ENCODE assay signal across 1 cellular context in the genomic region with DNA sequence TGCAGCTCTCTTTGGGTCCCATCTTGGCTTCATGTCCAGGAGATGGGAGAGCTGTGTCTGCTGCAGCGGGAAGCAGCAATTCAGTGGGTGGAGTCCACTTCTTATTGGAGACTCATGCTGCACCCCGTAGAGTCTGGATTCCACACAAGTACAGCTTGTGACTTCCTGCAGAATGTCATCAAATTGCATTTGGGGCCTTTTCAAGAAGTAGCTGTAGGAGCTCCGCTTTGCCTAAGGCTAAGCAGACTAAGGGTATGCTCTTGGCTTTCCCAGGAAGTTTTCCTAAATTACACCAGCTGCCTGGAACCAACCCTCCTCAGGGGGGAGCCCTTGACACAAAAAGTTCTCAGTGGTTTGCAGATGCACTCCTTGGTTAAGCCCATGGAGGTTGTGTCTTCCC.
TF ChIP-seq lines count a peak whose summit lies in the region.

No MANE protein-coding gene starts in this region.

TF ChIP-seq in HEK293, 187 proteins besides CTCF, POLR2A, EP300 and RAD21 (continued from another document and continues in another):
- TF ChIP-seq ZNF518A (tag by site-specific recombination; conservative IDR thresholded peaks at IDR 0.05; ENCODE audit: low read depth) (no peak), GLIS1 (tag by site-specific recombination; IDR thresholded peaks at IDR 0.05) (no peak), YY1 (tag by site-specific recombination; IDR thresholded peaks at IDR 0.05) (no peak), ZNF391 (tag by site-specific recombination; IDR thresholded peaks at IDR 0.05; ENCODE audit: borderline replicate concordance, low read depth) (no peak), ZBTB11 (tag by site-specific recombination; conservative IDR thresholded peaks at IDR 0.05; ENCODE audit: low read depth) (no peak), ZNF221 (tag by site-specific recombination; IDR thresholded peaks at IDR 0.05; ENCODE audit: borderline replicate concordance) (no peak), ZNF791 (tag by site-specific recombination; IDR thresholded peaks at IDR 0.05) (no peak), ZNF214 (tag by site-specific recombination; IDR thresholded peaks at IDR 0.05; ENCODE audit: borderline replicate concordance) (no peak), ZNF792 (tag by site-specific recombination; IDR thresholded peaks at IDR 0.05) (no peak), ZNF133 (tag by site-specific recombination; IDR thresholded peaks at IDR 0.05) (no peak), ZNF623 (tag by site-specific recombination; IDR thresholded peaks at IDR 0.05) (no peak), MZF1 (tag by site-specific recombination; IDR thresholded peaks at IDR 0.05; ENCODE audit: borderline replicate concordance) (no peak), HOXD13 (CRISPR knock-in tag; IDR thresholded peaks at IDR 0.05; ENCODE audit: borderline replicate concordance) (no peak), ZNF580 (tag by site-specific recombination; IDR thresholded peaks at IDR 0.05) (0 out of 2 replicates have a peak, but pooled peaks have one; percentile 5), REST (tag by site-specific recombination; IDR thresholded peaks at IDR 0.05) (no peak), ZFP69B (tag by site-specific recombination; IDR thresholded peaks at IDR 0.05) (no peak), SALL2 (tag by site-specific recombination; IDR thresholded peaks at IDR 0.05; ENCODE audit: borderline replicate concordance) (no peak), PRDM1 (tag by site-specific recombination; IDR thresholded peaks at IDR 0.05) (no peak), ZNF707 (tag by site-specific recombination; IDR thresholded peaks at IDR 0.05) (no peak), PATZ1 (tag by site-specific recombination; IDR thresholded peaks at IDR 0.05) (no peak), TSHZ1 (tag by site-specific recombination; IDR thresholded peaks at IDR 0.05; ENCODE audit: borderline replicate concordance) (no peak), ZNF626 (tag by site-specific recombination; IDR thresholded peaks at IDR 0.05) (no peak), ZNF366 (tag by site-specific recombination; conservative IDR thresholded peaks at IDR 0.05) (no peak), REPIN1 (tag by site-specific recombination; IDR thresholded peaks at IDR 0.05; ENCODE audit: low read depth) (no peak), ZNF558 (tag by site-specific recombination; IDR thresholded peaks at IDR 0.05) (no peak)
- TF ChIP-seq, protein P1, sequence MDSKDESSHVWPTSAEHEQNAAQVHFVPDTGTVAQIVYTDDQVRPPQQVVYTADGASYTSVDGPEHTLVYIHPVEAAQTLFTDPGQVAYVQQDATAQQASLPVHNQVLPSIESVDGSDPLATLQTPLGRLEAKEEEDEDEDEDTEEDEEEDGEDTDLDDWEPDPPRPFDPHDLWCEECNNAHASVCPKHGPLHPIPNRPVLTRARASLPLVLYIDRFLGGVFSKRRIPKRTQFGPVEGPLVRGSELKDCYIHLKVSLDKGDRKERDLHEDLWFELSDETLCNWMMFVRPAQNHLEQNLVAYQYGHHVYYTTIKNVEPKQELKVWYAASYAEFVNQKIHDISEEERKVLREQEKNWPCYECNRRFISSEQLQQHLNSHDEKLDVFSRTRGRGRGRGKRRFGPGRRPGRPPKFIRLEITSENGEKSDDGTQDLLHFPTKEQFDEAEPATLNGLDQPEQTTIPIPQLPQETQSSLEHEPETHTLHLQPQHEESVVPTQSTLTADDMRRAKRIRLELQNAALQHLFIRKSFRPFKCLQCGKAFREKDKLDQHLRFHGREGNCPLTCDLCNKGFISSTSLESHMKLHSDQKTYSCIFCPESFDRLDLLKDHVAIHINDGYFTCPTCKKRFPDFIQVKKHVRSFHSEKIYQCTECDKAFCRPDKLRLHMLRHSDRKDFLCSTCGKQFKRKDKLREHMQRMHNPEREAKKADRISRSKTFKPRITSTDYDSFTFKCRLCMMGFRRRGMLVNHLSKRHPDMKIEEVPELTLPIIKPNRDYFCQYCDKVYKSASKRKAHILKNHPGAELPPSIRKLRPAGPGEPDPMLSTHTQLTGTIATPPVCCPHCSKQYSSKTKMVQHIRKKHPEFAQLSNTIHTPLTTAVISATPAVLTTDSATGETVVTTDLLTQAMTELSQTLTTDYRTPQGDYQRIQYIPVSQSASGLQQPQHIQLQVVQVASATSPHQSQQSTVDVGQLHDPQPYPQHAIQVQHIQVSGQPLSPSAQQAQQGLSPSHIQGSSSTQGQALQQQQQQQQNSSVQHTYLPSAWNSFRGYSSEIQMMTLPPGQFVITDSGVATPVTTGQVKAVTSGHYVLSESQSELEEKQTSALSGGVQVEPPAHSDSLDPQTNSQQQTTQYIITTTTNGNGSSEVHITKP (tag by site-specific recombination; IDR thresholded peaks at IDR 0.05) = no peak; the same call in 1 of the 2 replicates
- TF ChIP-seq, protein P2, sequence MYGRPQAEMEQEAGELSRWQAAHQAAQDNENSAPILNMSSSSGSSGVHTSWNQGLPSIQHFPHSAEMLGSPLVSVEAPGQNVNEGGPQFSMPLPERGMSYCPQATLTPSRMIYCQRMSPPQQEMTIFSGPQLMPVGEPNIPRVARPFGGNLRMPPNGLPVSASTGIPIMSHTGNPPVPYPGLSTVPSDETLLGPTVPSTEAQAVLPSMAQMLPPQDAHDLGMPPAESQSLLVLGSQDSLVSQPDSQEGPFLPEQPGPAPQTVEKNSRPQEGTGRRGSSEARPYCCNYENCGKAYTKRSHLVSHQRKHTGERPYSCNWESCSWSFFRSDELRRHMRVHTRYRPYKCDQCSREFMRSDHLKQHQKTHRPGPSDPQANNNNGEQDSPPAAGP (tag by site-specific recombination; IDR thresholded peaks at IDR 0.05) = 0 out of 2 replicates have a peak, but pooled peaks have one; percentile 6
